In the genomic region with DNA sequence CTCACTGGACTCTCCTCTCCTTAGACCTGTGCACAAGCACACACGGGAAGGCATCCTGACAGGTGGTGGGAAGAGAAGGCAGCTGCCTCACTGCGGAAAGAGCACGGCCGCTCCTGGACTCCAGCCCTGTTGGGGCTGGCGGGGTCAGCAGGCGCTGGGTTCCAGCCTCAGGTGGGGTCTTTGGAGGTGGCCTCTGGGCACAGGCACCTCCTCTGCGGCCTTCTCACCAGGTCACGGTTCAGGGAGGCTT, we compare ENCODE assay signal across 1 cellular context.
A peak's percentile ranks its signal among the peaks of the same experiment; 100 is the strongest.
TF ChIP-seq lines count a peak whose summit lies in the region.

No MANE protein-coding gene starts in this region.

TF ChIP-seq in HepG2, 621 proteins besides CTCF, POLR2A, EP300 and RAD21 (continues in another document):
- TF ChIP-seq, protein P1, sequence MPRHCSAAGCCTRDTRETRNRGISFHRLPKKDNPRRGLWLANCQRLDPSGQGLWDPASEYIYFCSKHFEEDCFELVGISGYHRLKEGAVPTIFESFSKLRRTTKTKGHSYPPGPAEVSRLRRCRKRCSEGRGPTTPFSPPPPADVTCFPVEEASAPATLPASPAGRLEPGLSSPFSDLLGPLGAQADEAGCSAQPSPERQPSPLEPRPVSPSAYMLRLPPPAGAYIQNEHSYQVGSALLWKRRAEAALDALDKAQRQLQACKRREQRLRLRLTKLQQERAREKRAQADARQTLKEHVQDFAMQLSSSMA (CRISPR knock-in tag; IDR thresholded peaks at IDR 0.05): no peak
- TF ChIP-seq MATR3 (CRISPR knock-in tag; IDR thresholded peaks at IDR 0.05) (no peak), ZNF30 (CRISPR knock-in tag; IDR thresholded peaks at IDR 0.05) (peak; percentile 91; the same call in 1 of the 2 replicates), ATRX (CRISPR knock-in tag; IDR thresholded peaks at IDR 0.05; ENCODE audit: borderline replicate concordance) (no peak), NFIC (IDR thresholded peaks at IDR 0.05; ENCODE audit: low read length) (no peak), GTF3A (CRISPR knock-in tag; conservative IDR thresholded peaks at IDR 0.05) (no peak), SRSF4 (IDR thresholded peaks at IDR 0.05; ENCODE audit: low read depth, low read length, poor library complexity, severe bottlenecking) (no peak), ZNF713 (CRISPR knock-in tag; IDR thresholded peaks at IDR 0.05) (peak; percentile 87; the same call in 1 of the 2 replicates), SMAD1 (CRISPR knock-in tag; IDR thresholded peaks at IDR 0.05; ENCODE audit: borderline replicate concordance, low read depth) (no peak), ZKSCAN1 (IDR thresholded peaks at IDR 0.05; ENCODE audit: low read length) (no peak), ZFYVE20 (CRISPR knock-in tag; IDR thresholded peaks at IDR 0.05; ENCODE audit: borderline replicate concordance, low read depth) (no peak), GFI1 (CRISPR knock-in tag; IDR thresholded peaks at IDR 0.05; ENCODE audit: borderline replicate concordance) (0 out of 2 replicates have a peak, but pooled peaks have one; percentile 11), KDM1A (CRISPR knock-in tag; IDR thresholded peaks at IDR 0.05) (no peak), MAFG (CRISPR knock-in tag; IDR thresholded peaks at IDR 0.05) (no peak), ZNF549 (CRISPR knock-in tag; IDR thresholded peaks at IDR 0.05) (no peak), IKZF4 (CRISPR knock-in tag; IDR thresholded peaks at IDR 0.05; ENCODE audit: borderline replicate concordance, low read depth, not compliant biosample characterization) (no peak), TGIF2 (CRISPR knock-in tag; IDR thresholded peaks at IDR 0.05) (no peak), SATB2 (CRISPR knock-in tag; IDR thresholded peaks at IDR 0.05) (no peak), HIC2 (CRISPR knock-in tag; IDR thresholded peaks at IDR 0.05; ENCODE audit: low read depth) (0 out of 2 replicates have a peak, but pooled peaks have one; percentile 46), ZIK1 (CRISPR knock-in tag; IDR thresholded peaks at IDR 0.05; ENCODE audit: borderline replicate concordance, low read depth) (no peak), NFE2L2 (IDR thresholded peaks at IDR 0.05; ENCODE audit: low read length) (no peak), CSRNP1 (CRISPR knock-in tag; IDR thresholded peaks at IDR 0.05) (no peak), ZNF451 (CRISPR knock-in tag; IDR thresholded peaks at IDR 0.05) (peak; percentile 78; the same call in 1 of the 2 replicates), GPBP1L1 (CRISPR knock-in tag; IDR thresholded peaks at IDR 0.05) (no peak), ZNF674 (CRISPR knock-in tag; IDR thresholded peaks at IDR 0.05; ENCODE audit: low read depth) (peak; percentile 19; the same call in 1 of the 2 replicates), FOXM1 (CRISPR knock-in tag; IDR thresholded peaks at IDR 0.05) (no peak), ZNF44 (CRISPR knock-in tag; IDR thresholded peaks at IDR 0.05) (0 out of 2 replicates have a peak, but pooled peaks have one; percentile 15), MTF2 (CRISPR knock-in tag; IDR thresholded peaks at IDR 0.05; ENCODE audit: borderline replicate concordance) (peak; percentile 57; the same call in 1 of the 2 replicates)
- TF ChIP-seq, protein P2, sequence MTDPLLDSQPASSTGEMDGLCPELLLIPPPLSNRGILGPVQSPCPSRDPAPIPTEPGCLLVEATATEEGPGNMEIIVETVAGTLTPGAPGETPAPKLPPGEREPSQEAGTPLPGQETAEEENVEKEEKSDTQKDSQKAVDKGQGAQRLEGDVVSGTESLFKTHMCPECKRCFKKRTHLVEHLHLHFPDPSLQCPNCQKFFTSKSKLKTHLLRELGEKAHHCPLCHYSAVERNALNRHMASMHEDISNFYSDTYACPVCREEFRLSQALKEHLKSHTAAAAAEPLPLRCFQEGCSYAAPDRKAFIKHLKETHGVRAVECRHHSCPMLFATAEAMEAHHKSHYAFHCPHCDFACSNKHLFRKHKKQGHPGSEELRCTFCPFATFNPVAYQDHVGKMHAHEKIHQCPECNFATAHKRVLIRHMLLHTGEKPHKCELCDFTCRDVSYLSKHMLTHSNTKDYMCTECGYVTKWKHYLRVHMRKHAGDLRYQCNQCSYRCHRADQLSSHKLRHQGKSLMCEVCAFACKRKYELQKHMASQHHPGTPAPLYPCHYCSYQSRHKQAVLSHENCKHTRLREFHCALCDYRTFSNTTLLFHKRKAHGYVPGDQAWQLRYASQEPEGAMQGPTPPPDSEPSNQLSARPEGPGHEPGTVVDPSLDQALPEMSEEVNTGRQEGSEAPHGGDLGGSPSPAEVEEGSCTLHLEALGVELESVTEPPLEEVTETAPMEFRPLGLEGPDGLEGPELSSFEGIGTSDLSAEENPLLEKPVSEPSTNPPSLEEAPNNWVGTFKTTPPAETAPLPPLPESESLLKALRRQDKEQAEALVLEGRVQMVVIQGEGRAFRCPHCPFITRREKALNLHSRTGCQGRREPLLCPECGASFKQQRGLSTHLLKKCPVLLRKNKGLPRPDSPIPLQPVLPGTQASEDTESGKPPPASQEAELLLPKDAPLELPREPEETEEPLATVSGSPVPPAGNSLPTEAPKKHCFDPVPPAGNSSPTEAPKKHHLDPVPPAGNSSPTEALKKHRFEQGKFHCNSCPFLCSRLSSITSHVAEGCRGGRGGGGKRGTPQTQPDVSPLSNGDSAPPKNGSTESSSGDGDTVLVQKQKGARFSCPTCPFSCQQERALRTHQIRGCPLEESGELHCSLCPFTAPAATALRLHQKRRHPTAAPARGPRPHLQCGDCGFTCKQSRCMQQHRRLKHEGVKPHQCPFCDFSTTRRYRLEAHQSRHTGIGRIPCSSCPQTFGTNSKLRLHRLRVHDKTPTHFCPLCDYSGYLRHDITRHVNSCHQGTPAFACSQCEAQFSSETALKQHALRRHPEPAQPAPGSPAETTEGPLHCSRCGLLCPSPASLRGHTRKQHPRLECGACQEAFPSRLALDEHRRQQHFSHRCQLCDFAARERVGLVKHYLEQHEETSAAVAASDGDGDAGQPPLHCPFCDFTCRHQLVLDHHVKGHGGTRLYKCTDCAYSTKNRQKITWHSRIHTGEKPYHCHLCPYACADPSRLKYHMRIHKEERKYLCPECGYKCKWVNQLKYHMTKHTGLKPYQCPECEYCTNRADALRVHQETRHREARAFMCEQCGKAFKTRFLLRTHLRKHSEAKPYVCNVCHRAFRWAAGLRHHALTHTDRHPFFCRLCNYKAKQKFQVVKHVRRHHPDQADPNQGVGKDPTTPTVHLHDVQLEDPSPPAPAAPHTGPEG (CRISPR knock-in tag; IDR thresholded peaks at IDR 0.05): no peak
- TF ChIP-seq, protein P3, sequence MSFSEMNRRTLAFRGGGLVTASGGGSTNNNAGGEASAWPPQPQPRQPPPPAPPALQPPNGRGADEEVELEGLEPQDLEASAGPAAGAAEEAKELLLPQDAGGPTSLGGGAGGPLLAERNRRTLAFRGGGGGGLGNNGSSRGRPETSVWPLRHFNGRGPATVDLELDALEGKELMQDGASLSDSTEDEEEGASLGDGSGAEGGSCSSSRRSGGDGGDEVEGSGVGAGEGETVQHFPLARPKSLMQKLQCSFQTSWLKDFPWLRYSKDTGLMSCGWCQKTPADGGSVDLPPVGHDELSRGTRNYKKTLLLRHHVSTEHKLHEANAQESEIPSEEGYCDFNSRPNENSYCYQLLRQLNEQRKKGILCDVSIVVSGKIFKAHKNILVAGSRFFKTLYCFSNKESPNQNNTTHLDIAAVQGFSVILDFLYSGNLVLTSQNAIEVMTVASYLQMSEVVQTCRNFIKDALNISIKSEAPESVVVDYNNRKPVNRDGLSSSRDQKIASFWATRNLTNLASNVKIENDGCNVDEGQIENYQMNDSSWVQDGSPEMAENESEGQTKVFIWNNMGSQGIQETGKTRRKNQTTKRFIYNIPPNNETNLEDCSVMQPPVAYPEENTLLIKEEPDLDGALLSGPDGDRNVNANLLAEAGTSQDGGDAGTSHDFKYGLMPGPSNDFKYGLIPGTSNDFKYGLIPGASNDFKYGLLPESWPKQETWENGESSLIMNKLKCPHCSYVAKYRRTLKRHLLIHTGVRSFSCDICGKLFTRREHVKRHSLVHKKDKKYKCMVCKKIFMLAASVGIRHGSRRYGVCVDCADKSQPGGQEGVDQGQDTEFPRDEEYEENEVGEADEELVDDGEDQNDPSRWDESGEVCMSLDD (CRISPR knock-in tag; IDR thresholded peaks at IDR 0.05; ENCODE audit: borderline replicate concordance): no peak
- TF ChIP-seq, protein P4, sequence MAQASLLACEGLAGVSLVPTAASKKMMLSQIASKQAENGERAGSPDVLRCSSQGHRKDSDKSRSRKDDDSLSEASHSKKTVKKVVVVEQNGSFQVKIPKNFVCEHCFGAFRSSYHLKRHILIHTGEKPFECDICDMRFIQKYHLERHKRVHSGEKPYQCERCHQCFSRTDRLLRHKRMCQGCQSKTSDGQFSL (CRISPR knock-in tag; IDR thresholded peaks at IDR 0.05): no peak
- TF ChIP-seq, protein P5, sequence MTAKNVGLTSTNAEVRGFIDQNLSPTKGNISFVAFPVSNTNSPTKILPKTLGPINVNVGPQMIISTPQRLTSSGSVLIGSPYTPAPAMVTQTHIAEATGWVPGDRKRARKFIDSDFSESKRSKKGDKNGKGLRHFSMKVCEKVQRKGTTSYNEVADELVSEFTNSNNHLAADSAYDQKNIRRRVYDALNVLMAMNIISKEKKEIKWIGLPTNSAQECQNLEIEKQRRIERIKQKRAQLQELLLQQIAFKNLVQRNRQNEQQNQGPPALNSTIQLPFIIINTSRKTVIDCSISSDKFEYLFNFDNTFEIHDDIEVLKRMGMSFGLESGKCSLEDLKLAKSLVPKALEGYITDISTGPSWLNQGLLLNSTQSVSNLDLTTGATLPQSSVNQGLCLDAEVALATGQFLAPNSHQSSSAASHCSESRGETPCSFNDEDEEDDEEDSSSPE (CRISPR knock-in tag; IDR thresholded peaks at IDR 0.05): no peak
- TF ChIP-seq, protein P6, sequence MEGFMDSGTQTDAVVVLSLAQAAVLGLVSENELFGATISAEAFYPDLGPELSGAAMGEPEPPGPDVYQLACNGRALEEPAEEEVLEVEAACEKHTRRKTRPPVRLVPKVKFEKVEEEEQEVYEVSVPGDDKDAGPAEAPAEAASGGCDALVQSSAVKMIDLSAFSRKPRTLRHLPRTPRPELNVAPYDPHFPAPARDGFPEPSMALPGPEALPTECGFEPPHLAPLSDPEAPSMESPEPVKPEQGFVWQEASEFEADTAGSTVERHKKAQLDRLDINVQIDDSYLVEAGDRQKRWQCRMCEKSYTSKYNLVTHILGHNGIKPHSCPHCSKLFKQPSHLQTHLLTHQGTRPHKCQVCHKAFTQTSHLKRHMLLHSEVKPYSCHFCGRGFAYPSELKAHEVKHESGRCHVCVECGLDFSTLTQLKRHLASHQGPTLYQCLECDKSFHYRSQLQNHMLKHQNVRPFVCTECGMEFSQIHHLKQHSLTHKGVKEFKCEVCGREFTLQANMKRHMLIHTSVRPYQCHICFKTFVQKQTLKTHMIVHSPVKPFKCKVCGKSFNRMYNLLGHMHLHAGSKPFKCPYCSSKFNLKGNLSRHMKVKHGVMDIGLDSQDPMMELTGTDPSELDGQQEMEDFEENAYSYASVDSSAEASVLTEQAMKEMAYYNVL (CRISPR knock-in tag; IDR thresholded peaks at IDR 0.05; ENCODE audit: borderline replicate concordance): no peak
- TF ChIP-seq, protein P7, sequence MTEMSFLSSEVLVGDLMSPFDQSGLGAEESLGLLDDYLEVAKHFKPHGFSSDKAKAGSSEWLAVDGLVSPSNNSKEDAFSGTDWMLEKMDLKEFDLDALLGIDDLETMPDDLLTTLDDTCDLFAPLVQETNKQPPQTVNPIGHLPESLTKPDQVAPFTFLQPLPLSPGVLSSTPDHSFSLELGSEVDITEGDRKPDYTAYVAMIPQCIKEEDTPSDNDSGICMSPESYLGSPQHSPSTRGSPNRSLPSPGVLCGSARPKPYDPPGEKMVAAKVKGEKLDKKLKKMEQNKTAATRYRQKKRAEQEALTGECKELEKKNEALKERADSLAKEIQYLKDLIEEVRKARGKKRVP (CRISPR knock-in tag; IDR thresholded peaks at IDR 0.05): no peak
- TF ChIP-seq, protein P8, sequence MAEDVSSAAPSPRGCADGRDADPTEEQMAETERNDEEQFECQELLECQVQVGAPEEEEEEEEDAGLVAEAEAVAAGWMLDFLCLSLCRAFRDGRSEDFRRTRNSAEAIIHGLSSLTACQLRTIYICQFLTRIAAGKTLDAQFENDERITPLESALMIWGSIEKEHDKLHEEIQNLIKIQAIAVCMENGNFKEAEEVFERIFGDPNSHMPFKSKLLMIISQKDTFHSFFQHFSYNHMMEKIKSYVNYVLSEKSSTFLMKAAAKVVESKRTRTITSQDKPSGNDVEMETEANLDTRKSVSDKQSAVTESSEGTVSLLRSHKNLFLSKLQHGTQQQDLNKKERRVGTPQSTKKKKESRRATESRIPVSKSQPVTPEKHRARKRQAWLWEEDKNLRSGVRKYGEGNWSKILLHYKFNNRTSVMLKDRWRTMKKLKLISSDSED (CRISPR knock-in tag; IDR thresholded peaks at IDR 0.05): 0 out of 2 replicates have a peak, but pooled peaks have one; percentile 12
